In the genomic region with DNA sequence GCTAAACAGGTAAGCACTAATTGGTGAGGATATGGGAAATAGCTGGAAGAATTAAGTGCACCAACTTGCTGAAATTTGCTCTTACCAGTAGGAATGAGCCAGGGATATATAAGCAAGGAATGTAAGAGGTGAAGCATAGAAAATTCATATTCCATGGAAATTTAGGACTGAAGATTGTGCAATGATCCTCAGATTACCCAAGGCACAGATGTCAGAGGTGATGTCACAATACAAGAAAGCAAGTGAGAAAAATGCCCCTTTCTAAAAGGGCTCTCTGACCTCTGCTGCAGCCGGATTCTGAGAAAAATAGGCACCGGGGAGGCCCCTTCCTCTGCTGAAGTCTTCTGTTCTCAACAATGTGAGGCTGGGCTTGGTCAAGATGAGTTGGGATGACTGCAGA, we compare ENCODE assay signal across 7 cellular contexts.
"Had no signal": no experiment of that assay in that cellular context is flagged by ENCODE, and none has a peak within 500 bp of the region (broad histone marks: within the 10 kb centered on the region; RNA-seq: fewer than 3 reads in every experiment).

No MANE protein-coding gene starts in this region.

- H3K27ac ChIP-seq: GM23248, HL-60 had no signal

- DNase-seq: GM23248, GOT3, H7, HFFc6 had no signal

- ATAC-seq: HCT116 had no signal

- H3K36me3 ChIP-seq: HAP-1 had no signal

- H3K4me3 ChIP-seq: GM23248, HAP-1 had no signal

- H2AFZ ChIP-seq: GM23248 had no signal

- H3K9me3 ChIP-seq: HAP-1 had no signal

- H3K4me1 ChIP-seq: HAP-1 had no signal

- H3K9ac ChIP-seq: GM23248 had no signal
